ENCODE assay signal across 28 cellular contexts in the genomic region with DNA sequence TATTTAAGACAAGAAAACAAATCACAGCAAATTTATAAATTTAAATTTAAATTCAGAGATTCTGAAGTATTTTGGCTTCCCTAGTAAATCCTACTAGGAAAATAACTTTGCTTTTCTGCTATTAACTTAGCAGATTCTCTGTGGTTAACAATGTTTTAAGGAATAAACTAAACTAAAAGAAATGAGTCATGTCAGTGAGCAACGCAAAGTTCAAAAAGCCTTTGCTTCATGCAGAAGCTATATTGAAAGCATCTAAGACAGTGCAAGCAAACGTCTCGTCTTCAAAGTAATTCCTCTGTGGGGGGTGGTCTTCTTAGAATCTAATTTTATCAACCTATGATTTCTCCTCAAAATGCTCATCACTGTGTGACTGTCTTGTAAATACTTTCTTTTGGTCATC. TPM values are rescaled to one million over a fixed set of nuclear protein-coding genes. Genes with fewer than 3 reads are reported as not detected.
A peak's percentile ranks its signal among the peaks of the same experiment; 100 is the strongest.
DNase-seq lines count a peak whose midpoint lies in the region; TF ChIP-seq lines count a peak whose summit lies in the region.
"Had no signal": no experiment of that assay in that cellular context is flagged by ENCODE, and none has a peak within 500 bp of the region (broad histone marks: within the 10 kb centered on the region; RNA-seq: fewer than 3 reads in every experiment).

No MANE protein-coding gene starts in this region.

- H2AFZ ChIP-seq in fibroblast of lung (ENCODE audit: low read length) = no peak overlapping the region
- H2AFZ ChIP-seq in neural cell (ENCODE audit: low read depth, low read length) = no peak overlapping the region
- H2AFZ ChIP-seq: GM23248 had no signal

- TF ChIP-seq EP300 in neural cell (conservative IDR thresholded peaks at IDR 0.05; ENCODE audit: poor library complexity, severe bottlenecking) = no peak

- no peaks in the 10 kb centered on the region for H3K36me3 ChIP-seq in adipocyte (ENCODE audit: control insufficient read depth, insufficient read depth, low read length, severe bottlenecking)
- H3K36me3 ChIP-seq in fibroblast of lung (ENCODE audit: control insufficient read depth, insufficient read depth, low read length) = no peaks in the 10 kb centered on the region
- H3K36me3 ChIP-seq in neural cell (ENCODE audit: insufficient read depth, low read length) = no peaks in the 10 kb centered on the region
- H3K36me3 ChIP-seq: BLaER1 treated with 17β-estradiol and CSF1 and Interleukin-3, amounts not matched to agents 10 nM and 100 nM; colonic mucosa; gastroesophageal sphincter; ovary; tibial nerve had no signal

- H3K4me1 ChIP-seq in adipocyte (ENCODE audit: control insufficient read depth, insufficient read depth, low read length) (no peaks in the 10 kb centered on the region), fibroblast of lung (ENCODE audit: control insufficient read depth, extremely low read depth, insufficient read depth, low read length) (peaks cover 2% of the 10 kb centered on the region)
- H3K4me1 ChIP-seq: BLaER1 treated with 17β-estradiol and CSF1 and Interleukin-3, amounts not matched to agents 10 nM and 100 nM; colonic mucosa; gastroesophageal sphincter had no signal

- H3K27ac ChIP-seq in fibroblast of lung (ENCODE audit: insufficient read depth, low read length) = no peak overlapping the region
- H3K27ac ChIP-seq in neural cell (ENCODE audit: low read length) = peak overlapping the region; percentile 0
- H3K27ac ChIP-seq: BLaER1 treated with 17β-estradiol and CSF1 and Interleukin-3, amounts not matched to agents 10 nM and 100 nM; colonic mucosa; gastroesophageal sphincter; GM23248; ovary; SK-N-MC; tibial nerve had no signal

- H3K27me3 ChIP-seq in adipocyte (replicated peaks; ENCODE audit: control insufficient read depth, insufficient read depth, low read length) (peaks cover 8% of the 10 kb centered on the region), fibroblast of lung (ENCODE audit: control insufficient read depth, insufficient read depth, low read length) (no peaks in the 10 kb centered on the region), neural cell (ENCODE audit: insufficient read depth, low read depth, low read length) (no peaks in the 10 kb centered on the region)
- H3K27me3 ChIP-seq: BLaER1 treated with 17β-estradiol and CSF1 and Interleukin-3, amounts not matched to agents 10 nM and 100 nM; colonic mucosa; gastroesophageal sphincter; ovary; tibial nerve had no signal

- no peaks in the 10 kb centered on the region for H3K9me2 ChIP-seq in neural cell (ENCODE audit: insufficient read depth, low read length)

- TF ChIP-seq CTCF in fibroblast of lung (conservative IDR thresholded peaks at IDR 0.05 in 1 of 2, IDR thresholded peaks at IDR 0.05 in 1 of 2; ENCODE audit: low read depth in 1 of 2, low read length in 2 of 2) = no peak
- no peak for TF ChIP-seq CTCF in neural cell (IDR thresholded peaks at IDR 0.05; ENCODE audit: poor library complexity, severe bottlenecking)

- H3K9me3 ChIP-seq in adipocyte (ENCODE audit: control insufficient read depth, low read length) (no peaks in the 10 kb centered on the region), fibroblast of lung (ENCODE audit: control insufficient read depth, insufficient read depth, low read depth, low read length) (no peaks in the 10 kb centered on the region), neural cell (ENCODE audit: low read length) (no peaks in the 10 kb centered on the region)
- H3K9me3 ChIP-seq: BLaER1 treated with 17β-estradiol and CSF1 and Interleukin-3, amounts not matched to agents 10 nM and 100 nM; colonic mucosa; gastroesophageal sphincter; mucosa of descending colon; ovary; tibial nerve had no signal

- no peaks in the 10 kb centered on the region for H3K79me2 ChIP-seq in fibroblast of lung (ENCODE audit: control insufficient read depth, insufficient read depth, low read length)
- no peaks in the 10 kb centered on the region for H3K79me2 ChIP-seq in neural cell (replicated peaks; ENCODE audit: insufficient read depth, low read length)

- no peak for TF ChIP-seq RAD21 in neural cell (conservative IDR thresholded peaks at IDR 0.05)

- H3F3A ChIP-seq in neural cell (ENCODE audit: insufficient read depth, low read length, poor library complexity, severe bottlenecking) = no peaks in the 10 kb centered on the region

- peak overlapping the region; percentile 57 for H3K4me2 ChIP-seq in fibroblast of lung (ENCODE audit: extremely low read depth, insufficient read depth, low read length)
- H3K4me2 ChIP-seq in neural cell (ENCODE audit: low read length) = no peak overlapping the region
- H3K4me2 ChIP-seq: BLaER1 treated with 17β-estradiol and CSF1 and Interleukin-3, amounts not matched to agents 10 nM and 100 nM had no signal

- no peak overlapping the region for H3K9ac ChIP-seq in adipocyte (ENCODE audit: low read length)
- no peak overlapping the region for H3K9ac ChIP-seq in fibroblast of lung (ENCODE audit: insufficient read depth, low read length)
- H3K9ac ChIP-seq in neural cell (ENCODE audit: low read length) = no peak overlapping the region
- H3K9ac ChIP-seq: BLaER1 treated with 17β-estradiol and CSF1 and Interleukin-3, amounts not matched to agents 10 nM and 100 nM; GM23248 had no signal

- H3K4me3 ChIP-seq in adipocyte (ENCODE audit: low read length) = no peak overlapping the region
- H3K4me3 ChIP-seq in fibroblast of lung (replicated peaks in 1 of 4; ENCODE audit: control extremely low read depth in 1 of 4, insufficient read depth in 1 of 4, low read depth in 3 of 4, low read length in 4 of 4) = peak overlapping the region in 1 of 4 experiments; percentile 15
- H3K4me3 ChIP-seq in neural cell (ENCODE audit: low read length) = no peak overlapping the region
- H3K4me3 ChIP-seq: BLaER1 treated with 17β-estradiol and CSF1 and Interleukin-3, amounts not matched to agents 10 nM and 100 nM; colonic mucosa; gastroesophageal sphincter; GM23248; K562; mucosa of descending colon; ovary; SK-N-MC; tibial nerve had no signal

- DNase-seq in ELR (ENCODE audit: low read depth) (peak; percentile 71), adipocyte (ENCODE audit: low read depth) (peak; percentile 43), fibroblast of lung (ENCODE audit: low read depth in 2 of 2) (peak; percentile 72 to 74), NCI-H226 (no peak), DMS114 treated with DMSO at 0.1 percent for 48 hours (lab: John Stamatoyannopoulos, UW; ENCODE audit: unreplicated experiment) (no peak), nucleus accumbens (lab: John Stamatoyannopoulos, UW) (no peak)
- DNase-seq: activated CD4-positive, alpha-beta T cell treated with anti-CD3 and anti-CD28 coated beads, Interleukin-2, amount 50 U/mL, for 4 hours; activated naive CD4-positive, alpha-beta T cell; activated T-cell treated with anti-CD3 and anti-CD28 coated beads, Interleukin-2, amount 50 U/mL, for 72 hours; colonic mucosa; endodermal cell; GM23248; hippocampal formation; left cardiac atrium; mucosa of descending colon; NCI-H1417 treated with DMSO at 0.1 percent for 48 hours; NCI-H2081; NCI-H526 treated with DMSO at 0.1 percent for 48 hours; ovary; PC-3 had no signal

- H4K20me1 ChIP-seq in fibroblast of lung (ENCODE audit: control insufficient read depth, extremely low read depth, insufficient read depth, low read length) (no peaks in the 10 kb centered on the region), neural cell (ENCODE audit: insufficient read depth) (no peaks in the 10 kb centered on the region)
- H4K20me1 ChIP-seq: BLaER1 treated with 17β-estradiol and CSF1 and Interleukin-3, amounts not matched to agents 10 nM and 100 nM had no signal

TF ChIP-seq in neural cell, 6 proteins besides CTCF, POLR2A, EP300 and RAD21:
- no peak for TF ChIP-seq EZH2 (IDR thresholded peaks at IDR 0.05; ENCODE audit: borderline replicate concordance, insufficient read depth, low read length, poor library complexity, severe bottlenecking)
- TF ChIP-seq POLR2AphosphoS5 (IDR thresholded peaks at IDR 0.05) = no peak
- no peak for TF ChIP-seq MXI1 (conservative IDR thresholded peaks at IDR 0.05; ENCODE audit: poor library complexity, severe bottlenecking)
- TF ChIP-seq SMC3 (conservative IDR thresholded peaks at IDR 0.05; ENCODE audit: poor library complexity) = no peak
- TF ChIP-seq TAF1 (IDR thresholded peaks at IDR 0.05; ENCODE audit: low read depth) = no peak
- TF ChIP-seq REST (IDR thresholded peaks at IDR 0.05; ENCODE audit: borderline replicate concordance) = no peak

RNA-seq across cellular contexts. Expression of gene GABRB1, which starts 30.1 kb away (rescaled TPM):
- total RNA-seq in fibroblast of lung = 0.17 TPM in 1 of 2 replicates, not detected in the other
- polyA plus RNA-seq in fibroblast of lung = 0.05 and 0.23 TPM in 2 replicates
- 0.16 TPM in 1 of 2 replicates, not detected in the other for polyA plus RNA-seq in fibroblast of lung (2012)
- polyA minus RNA-seq in fibroblast of lung (ENCODE audit: low replicate concordance) = 5.9 TPM in 1 of 2 replicates, not detected in the other
- polyA plus RNA-seq in neural cell = 1.0 and 3.3 TPM in 2 replicates
- 12.2 and 12.4 TPM in 2 replicates for polyA minus RNA-seq in neural cell
- total RNA-seq: activated T-cell treated with anti-CD3 and anti-CD28 coated beads, Interleukin-2, amount 50 U/mL, for 72 hours; endodermal cell; gastroesophageal sphincter; GM23248; K562; lung microvascular endothelial cell; PC-3; tibial nerve had no signal
- polyA plus RNA-seq: esophagus, GM23248, K562, ovary had no signal

Comparison
In these comparisons a context has a peak if more than half of its experiments do, and no peak if none do; other contexts are left out.
1. DNase-seq: peak in ELR (single experiment), adipocyte (single experiment) and fibroblast of lung (2 of 2); none in NCI-H226 (single experiment), DMS114 treated with DMSO at 0.1 percent for 48 hours (single experiment) and nucleus accumbens (0 of 56).